16 cellular contexts compared by ENCODE assay signal in the genomic region with DNA sequence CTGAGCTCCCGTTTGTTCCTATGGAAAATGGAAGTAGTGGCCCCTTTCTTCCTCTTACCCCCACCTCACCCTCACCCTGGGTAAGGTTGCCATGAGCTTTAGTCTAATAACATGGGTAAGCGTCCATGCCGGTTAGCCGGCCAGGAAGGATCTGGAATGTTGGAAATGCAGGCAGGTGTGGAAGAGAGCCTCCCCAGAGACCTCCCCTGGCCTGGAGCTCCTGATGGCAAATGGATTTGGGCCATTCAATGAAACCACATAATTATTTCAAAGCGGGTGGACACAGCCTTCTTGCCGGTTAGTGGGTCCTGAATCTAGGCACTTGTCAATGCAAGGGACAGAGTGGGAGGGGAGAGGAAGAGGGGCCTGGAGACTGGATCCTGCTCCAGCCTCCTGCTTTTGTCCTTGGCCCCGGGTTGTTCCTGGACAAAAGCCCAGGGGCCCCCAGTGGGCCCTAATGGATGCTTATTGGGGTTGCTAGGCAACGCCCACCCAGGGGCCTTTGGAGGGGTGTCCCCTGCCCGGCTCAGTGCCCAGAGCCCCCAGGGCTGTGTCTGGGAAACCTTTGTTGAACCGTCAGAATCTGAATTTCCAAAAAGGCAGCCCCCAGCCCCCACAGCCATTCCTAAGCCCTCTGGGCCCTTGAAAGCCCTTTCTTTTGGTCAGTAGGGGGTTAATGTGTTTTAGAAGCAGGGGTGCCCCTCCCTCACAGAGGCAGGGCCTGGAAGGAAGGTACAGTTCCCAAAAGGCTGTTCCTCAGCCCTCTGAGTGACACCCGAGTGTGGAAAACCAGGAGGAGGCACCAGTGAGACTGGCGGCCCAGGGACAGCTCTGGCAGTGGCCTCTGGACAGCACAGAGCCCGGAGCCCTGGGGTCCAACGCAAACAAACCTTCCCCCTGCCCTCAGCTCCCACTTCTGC. TPM values are rescaled to one million over a fixed set of nuclear protein-coding genes. Genes with fewer than 3 reads are reported as not detected.
DNase-seq lines count a peak whose midpoint lies in the region; FAIRE-seq and TF ChIP-seq lines count a peak whose summit lies in the region.
"Had no signal": no experiment of that assay in that cellular context is flagged by ENCODE, and none has a peak within 500 bp of the region (broad histone marks: within the 10 kb centered on the region; RNA-seq: fewer than 3 reads in every experiment).

No MANE protein-coding gene starts in this region.

- H4K91ac ChIP-seq in H1 (replicated peaks; ENCODE audit: insufficient read length, low read length): peak overlapping the region; percentile 61

- H3K4me2 ChIP-seq in BLaER1 treated with 17β-estradiol and CSF1 and Interleukin-3, amounts not matched to agents 10 nM and 100 nM: peak overlapping the region; percentile 55 to 96 (median 84)
- H3K4me2 ChIP-seq in H1 (ENCODE audit: insufficient read depth in 1 of 2, low read depth in 2 of 2, low read length in 2 of 2): peak overlapping the region; percentile 19 to 35; a peak in 3 of 4 replicates

- H4K8ac ChIP-seq in H1 (ENCODE audit: extremely low read depth, insufficient read depth, low read length): peak overlapping the region; percentile 77; the same call in 1 of the 2 replicates

- no peaks in the 10 kb centered on the region for H3K36me3 ChIP-seq in BLaER1 treated with 17β-estradiol and CSF1 and Interleukin-3, amounts not matched to agents 10 nM and 100 nM
- H3K36me3 ChIP-seq in HUES48 (ENCODE audit: control insufficient read depth, insufficient read depth, low read length): no peaks in the 10 kb centered on the region; the same call in 1 of the 2 replicates
- 0 out of 8 replicates have a peak, but pooled peaks cover 0 to 7% (median 0%) of the 10 kb centered on the region in 4 experiments for H3K36me3 ChIP-seq in H1 (ENCODE audit: control insufficient read depth in 2 of 4, insufficient read depth in 4 of 4, low read length in 3 of 4)
- no peaks in the 10 kb centered on the region for H3K36me3 ChIP-seq in mesodermal cell (ENCODE audit: control insufficient read depth, insufficient read depth, low read length)
- H3K36me3 ChIP-seq in breast epithelium: no peaks in the 10 kb centered on the region

- peak; percentile 88 to 89 for DNase-seq in H1 (ENCODE audit: low read depth in 1 of 2, low spot score in 2 of 2)
- no peak for DNase-seq in NCI-H1930 (lab: John Stamatoyannopoulos, UW)
- no peak for DNase-seq in OCI-M1 (lab: John Stamatoyannopoulos, UW)
- DNase-seq in breast epithelium (ENCODE audit: low spot score in 2 of 2): no peak
- DNase-seq in erythroblast (lab: John Stamatoyannopoulos, UW): no peak
- DNase-seq: activated naive CD8-positive, alpha-beta T cell treated with anti-CD3 and anti-CD28 coated beads for 36 hours; Calu3; effector CD4-positive, alpha-beta T cell; Right ventricle myocardium superior had no signal

- no peak for TF ChIP-seq POLR2A in H1 (IDR thresholded peaks at IDR 0.05; ENCODE audit: control extremely low read depth in 1 of 2, low read depth in 2 of 2, low read length in 2 of 2)
- TF ChIP-seq POLR2A in breast epithelium (IDR thresholded peaks at IDR 0.05): no peak
- no peak for TF ChIP-seq POLR2A in erythroblast (IDR thresholded peaks at IDR 0.05; ENCODE audit: low read length)

- peak in 1 of 2 experiments; percentile 38; a peak in 1 of 4 replicates for TF ChIP-seq RAD21 in H1 (IDR thresholded peaks at IDR 0.05 in 1 of 2, conservative IDR thresholded peaks at IDR 0.05 in 1 of 2; ENCODE audit: low read depth in 2 of 2, low read length in 2 of 2)

- peaks cover 12% of the 10 kb centered on the region for H3K23me2 ChIP-seq in H1 (ENCODE audit: low read depth, low read length)

- peak overlapping the region; percentile 75; the same call in 1 of the 2 replicates for H2BK20ac ChIP-seq in H1 (ENCODE audit: low read length)

- 25% methylated on average over 14 of the region's 14 CpGs; no CpG with 5 or more reads in 1 of the 2 experiments for WGBS in H1 (ENCODE audit: extremely low coverage in 1 of 2, insufficient coverage in 1 of 2, insufficient read length in 1 of 2, insufficient replicate concordance in 2 of 2, low coverage in 1 of 2, low lambda C conversion rate in 2 of 2, missing lambda C conversion rate in 1 of 2), 2 experiments
- 22 to 28% methylated on average over 9 to 10 of the region's 14 CpGs for WGBS in mesodermal cell (ENCODE audit: insufficient coverage in 2 of 2), 2 experiments

- intact Hi-C loops in breast epithelium (cut with DNase I; ENCODE audit: low total_unique reads): no loop called here

- H3K27ac ChIP-seq in BLaER1 treated with 17β-estradiol and CSF1 and Interleukin-3, amounts not matched to agents 10 nM and 100 nM: peak overlapping the region in 10 of 11 experiments; percentile 22 to 97 (median 80); a peak in 19 of 22 replicates
- H3K27ac ChIP-seq in HUES48 (ENCODE audit: low read depth, low read length) (peak overlapping the region; percentile 88), H1 (ENCODE audit: low read depth, low read length) (no peak overlapping the region; the same call in 1 of the 2 replicates), mesodermal cell (ENCODE audit: low read depth, low read length, severe bottlenecking) (peak overlapping the region; percentile 99), breast epithelium (no peak overlapping the region)
- H3K27ac ChIP-seq: heart left ventricle had no signal

- H2AK5ac ChIP-seq in H1 (ENCODE audit: low read depth, low read length): no peak overlapping the region

- H3K14ac ChIP-seq in H1 (ENCODE audit: insufficient read length): no peak overlapping the region

- H3K18ac ChIP-seq in H1 (ENCODE audit: extremely low read depth, low read length): peak overlapping the region; percentile 63

- no peaks in the 10 kb centered on the region for H4K20me1 ChIP-seq in BLaER1 treated with 17β-estradiol and CSF1 and Interleukin-3, amounts not matched to agents 10 nM and 100 nM
- no peaks in the 10 kb centered on the region for H4K20me1 ChIP-seq in H1 (replicated peaks in 1 of 2; ENCODE audit: control insufficient read depth in 1 of 2, insufficient read depth in 2 of 2, low read length in 2 of 2)

- no peaks in the 10 kb centered on the region for H3K79me2 ChIP-seq in H1 (ENCODE audit: control insufficient read depth in 1 of 2, insufficient read depth in 2 of 2, low read length in 2 of 2)

- H3K4me1 ChIP-seq in BLaER1 treated with 17β-estradiol and CSF1 and Interleukin-3, amounts not matched to agents 10 nM and 100 nM: peaks cover 47 to 96% (median 89%) of the 10 kb centered on the region in 10 experiments
- H3K4me1 ChIP-seq in HUES48 (ENCODE audit: control insufficient read depth, insufficient read depth, low read length) (peaks cover 49% of the 10 kb centered on the region), H1 (replicated peaks in 1 of 4; ENCODE audit: control insufficient read depth in 3 of 4, insufficient read depth in 4 of 4, low read length in 3 of 4) (peaks cover 13 to 51% (median 29%) of the 10 kb centered on the region in 4 experiments), mesodermal cell (ENCODE audit: control insufficient read depth, insufficient read depth, low read length, poor library complexity, severe bottlenecking) (peaks cover 31% of the 10 kb centered on the region), breast epithelium (no peaks in the 10 kb centered on the region)

- H2BK120ac ChIP-seq in H1 (replicated peaks; ENCODE audit: low read depth, low read length): peak overlapping the region; percentile 69

- H2BK15ac ChIP-seq in H1 (ENCODE audit: low read length): no peak overlapping the region

- H3K23ac ChIP-seq in H1 (ENCODE audit: insufficient read length): no peak overlapping the region

- peak; percentile 8 to 93; a peak in 2 of 3 replicates for TF ChIP-seq EP300 in H1 (IDR thresholded peaks at IDR 0.05; ENCODE audit: borderline replicate concordance in 1 of 2, low read depth in 2 of 2, low read length in 2 of 2)

- peak overlapping the region; percentile 71 for H3K4ac ChIP-seq in H1 (replicated peaks; ENCODE audit: insufficient read length, low read depth, low read length)

- peak overlapping the region; percentile 36; the same call in 1 of the 2 replicates for H2BK5ac ChIP-seq in H1 (ENCODE audit: low read depth, low read length)

- H3K9ac ChIP-seq in BLaER1 treated with 17β-estradiol and CSF1 and Interleukin-3, amounts not matched to agents 10 nM and 100 nM: peak overlapping the region in 9 of 11 experiments; percentile 1 to 85 (median 69); a peak in 18 of 22 replicates
- no peak overlapping the region for H3K9ac ChIP-seq in HUES48 (ENCODE audit: low read depth, low read length)
- no peak overlapping the region for H3K9ac ChIP-seq in H1 (replicated peaks in 1 of 4; ENCODE audit: extremely low read depth in 1 of 4, low read depth in 3 of 4, low read length in 3 of 4)

- H2BK12ac ChIP-seq in H1 (ENCODE audit: low read depth, low read length): peak overlapping the region; percentile 5; the same call in 1 of the 2 replicates

- H3K27me3 ChIP-seq in BLaER1 treated with 17β-estradiol and CSF1 and Interleukin-3, amounts not matched to agents 10 nM and 100 nM: peaks cover 0 to 15% (median 8%) of the 10 kb centered on the region in 11 experiments; a peak in 12 of 22 replicates
- H3K27me3 ChIP-seq in HUES48 (ENCODE audit: control insufficient read depth, insufficient read depth, low read length) (peaks cover 14% of the 10 kb centered on the region), H1 (replicated peaks in 1 of 4; ENCODE audit: control insufficient read depth in 3 of 4, extremely low read depth in 1 of 4, insufficient read depth in 3 of 4, low read length in 3 of 4) (peaks cover 0 to 7% (median 2%) of the 10 kb centered on the region in 4 experiments; a peak in 3 of 7 replicates), breast epithelium (peaks cover 0 to 7% of the 10 kb centered on the region in 2 donors)

- POLR2A ChIA-PET in H1 (lab: Charles Lee; ENCODE audit: partially characterized antibody): interaction anchor here (0.7 to 1.3 kb wide), 5 partner anchors 9 to 21 kb away, joined by 3 read pairs; no protein-coding TSS in a partner anchor

- no peak overlapping the region for H3K56ac ChIP-seq in H1 (replicated peaks; ENCODE audit: insufficient read length, low read depth, low read length)

- CTCF ChIA-PET in H1 (lab: Charles Lee; ENCODE audit: partially characterized antibody): interaction anchor here (0.7 to 3.3 kb wide), 9 partner anchors 10 to 222 kb away, joined by 3 to 12 read pairs (median 4); no protein-coding TSS in a partner anchor

- H3K79me1 ChIP-seq in H1 (ENCODE audit: low read depth, low read length): peaks cover 4% of the 10 kb centered on the region; the same call in 1 of the 2 replicates

- peak overlapping the region in 2 of 10 experiments; percentile 0 to 4; a peak in 2 of 20 replicates for H3K4me3 ChIP-seq in BLaER1 treated with 17β-estradiol and CSF1 and Interleukin-3, amounts not matched to agents 10 nM and 100 nM
- H3K4me3 ChIP-seq in HUES48 (ENCODE audit: low read depth, low read length): no peak overlapping the region
- peak overlapping the region in 3 of 4 experiments; percentile 8 to 28 (median 17); a peak in 3 of 8 replicates for H3K4me3 ChIP-seq in H1 (ENCODE audit: extremely low read depth in 1 of 4, insufficient read depth in 2 of 4, low read depth in 3 of 4, low read length in 4 of 4)
- H3K4me3 ChIP-seq in mesodermal cell (ENCODE audit: extremely low read depth, insufficient read depth, low read length, poor library complexity, severe bottlenecking): no peak overlapping the region
- H3K4me3 ChIP-seq in breast epithelium: no peak overlapping the region
- H3K4me3 ChIP-seq: heart left ventricle had no signal

- H4K5ac ChIP-seq in H1 (ENCODE audit: insufficient read length, low read depth, low read length): peak overlapping the region; percentile 41

- TF ChIP-seq CTCF in H1 (IDR thresholded peaks at IDR 0.05; ENCODE audit: control extremely low read depth in 1 of 3, insufficient read depth in 1 of 3, low read depth in 1 of 3, low read length in 3 of 3): peak in 2 of 3 experiments; percentile 36 to 46; a peak in 3 of 4 replicates
- TF ChIP-seq CTCF in breast epithelium (IDR thresholded peaks at IDR 0.05): no peak

- H3K9me3 ChIP-seq in BLaER1 treated with 17β-estradiol and CSF1 and Interleukin-3, amounts not matched to agents 10 nM and 100 nM (replicated peaks in 1 of 11): no peaks in the 10 kb centered on the region
- H3K9me3 ChIP-seq in HUES48 (ENCODE audit: control insufficient read depth, insufficient read depth, low read length) (no peaks in the 10 kb centered on the region), H1 (ENCODE audit: insufficient read depth in 2 of 2, low read depth in 1 of 2, low read length in 1 of 2) (no peaks in the 10 kb centered on the region), mesodermal cell (ENCODE audit: control insufficient read depth, low read length) (no peaks in the 10 kb centered on the region), breast epithelium (no peaks in the 10 kb centered on the region)
- H3K9me3 ChIP-seq: heart left ventricle had no signal

- no peak overlapping the region for H2AFZ ChIP-seq in H1 (ENCODE audit: low read length)

- FAIRE-seq in H1 (lab: Jason Lieb, UNC): peak; percentile 91
- FAIRE-seq: bronchial epithelial cell had no signal

RNA-seq across cellular contexts. Expression of a gene that starts 19.0 kb away (rescaled TPM):
- 2.6 and 3.1 TPM in 2 replicates for total RNA-seq in H1 (2021; fragmentation: NEBNext Ultra II Directional; extraction: Animal tissue kit (Norgen Biotek cat#: 25700))
- 1.5 and 2.1 TPM in 2 replicates for polyA plus RNA-seq in H1 (2011; rRNA removed)
- 1.4 TPM for polyA plus RNA-seq in H1 (2011; cell fraction: cytosol; rRNA removed)
- polyA plus RNA-seq in H1 (2011; cell fraction: nucleus; rRNA removed): 3.1 TPM
- 1.0 to 2.0 TPM (median 1.8 TPM) in 4 replicates for polyA plus RNA-seq in H1 (2012, experiment 1 of 2)
- 1.2 TPM for polyA plus RNA-seq in H1 (2012, experiment 2 of 2)
- 1.2 TPM for polyA plus RNA-seq in H1 (2013, experiment 1 of 2)
- 1.6 TPM for polyA plus RNA-seq in H1 (2013, experiment 2 of 2)
- 1.4 and 1.5 TPM in 2 replicates for polyA minus RNA-seq in H1 (2011; rRNA and poly(A)+ RNA removed)
- polyA minus RNA-seq in H1 (2011; cell fraction: cytosol; rRNA and poly(A)+ RNA removed): 1.7 TPM
- 3.8 TPM for polyA minus RNA-seq in H1 (2011; cell fraction: nucleus; rRNA and poly(A)+ RNA removed)
- polyA plus RNA-seq in mesodermal cell (2013, experiment 1 of 2): 1.9 TPM
- 1.9 TPM for polyA plus RNA-seq in mesodermal cell (2013, experiment 2 of 2)
- 1 to 10 TPM; 1.3 to 4.6 (median 2.3) TPM for total RNA-seq in breast epithelium
- total RNA-seq: activated CD8-positive, alpha-beta memory T cell treated with anti-CD3 and anti-CD28 coated beads for 36 hours; activated T-helper 1 cell treated with anti-CD3 and anti-CD28 coated beads, Interleukin-12 subunit alpha, Interleukin-12 subunit beta, Interleukin-2, Interleukin-4 antibody, amounts not matched to agents 30 ng/mL and 10 ng/mL and 1 ng/mL, durations not matched to agents 14 hours and 24 hours and 36 hours; Calu3 had no signal

RNA-seq across cellular contexts. Expression of a gene that starts 20.1 kb away (rescaled TPM):
- total RNA-seq in H1 (2021; fragmentation: NEBNext Ultra II Directional; extraction: Animal tissue kit (Norgen Biotek cat#: 25700)): 0.71 and 1.3 TPM in 2 replicates
- polyA plus RNA-seq in H1 (2011; rRNA removed): 0.41 and 0.89 TPM in 2 replicates
- 0.88 TPM for polyA plus RNA-seq in H1 (2011; cell fraction: cytosol; rRNA removed)
- 4.4 TPM for polyA plus RNA-seq in H1 (2011; cell fraction: nucleus; rRNA removed)
- polyA plus RNA-seq in H1 (2012, experiment 1 of 2): 0.60 to 1.6 TPM (median 0.87 TPM) in 4 replicates
- polyA plus RNA-seq in H1 (2012, experiment 2 of 2): 0.45 TPM
- polyA plus RNA-seq in H1 (2013, experiment 1 of 2): 0.63 TPM
- polyA plus RNA-seq in H1 (2013, experiment 2 of 2): 0.57 TPM
- 0.63 and 0.91 TPM in 2 replicates for polyA minus RNA-seq in H1 (2011; rRNA and poly(A)+ RNA removed)
- polyA minus RNA-seq in H1 (2011; cell fraction: cytosol; rRNA and poly(A)+ RNA removed): not detected
- 1.9 TPM for polyA minus RNA-seq in H1 (2011; cell fraction: nucleus; rRNA and poly(A)+ RNA removed)
- 0.88 TPM for polyA plus RNA-seq in mesodermal cell (2013, experiment 1 of 2)
- polyA plus RNA-seq in mesodermal cell (2013, experiment 2 of 2): 1.5 TPM
- total RNA-seq in breast epithelium: 1 to 10 TPM; 1.6 to 5.2 (median 2.6) TPM
- total RNA-seq: activated T-helper 1 cell treated with anti-CD3 and anti-CD28 coated beads, Interleukin-12 subunit alpha, Interleukin-12 subunit beta, Interleukin-2, Interleukin-4 antibody, amounts not matched to agents 30 ng/mL and 10 ng/mL and 1 ng/mL, durations not matched to agents 14 hours and 24 hours and 36 hours; bronchial epithelial cell; Calu3 had no signal

RNA-seq across cellular contexts. Expression of a gene that starts 60.0 kb away (rescaled TPM):
- total RNA-seq in H1 (2021; fragmentation: NEBNext Ultra II Directional; extraction: Animal tissue kit (Norgen Biotek cat#: 25700)): 35.8 and 38.6 TPM in 2 replicates
- polyA plus RNA-seq in H1 (2011; rRNA removed): 16.8 and 26.4 TPM in 2 replicates
- 18.1 TPM for polyA plus RNA-seq in H1 (2011; cell fraction: cytosol; rRNA removed)
- 31.7 TPM for polyA plus RNA-seq in H1 (2011; cell fraction: nucleus; rRNA removed)
- polyA plus RNA-seq in H1 (2012, experiment 1 of 2): 18.2 to 30.0 TPM (median 25.2 TPM) in 4 replicates
- 32.9 TPM for polyA plus RNA-seq in H1 (2012, experiment 2 of 2)
- polyA plus RNA-seq in H1 (2013, experiment 1 of 2): 15.1 TPM
- polyA plus RNA-seq in H1 (2013, experiment 2 of 2): 15.5 TPM
- polyA minus RNA-seq in H1 (2011; rRNA and poly(A)+ RNA removed): 22.2 and 22.8 TPM in 2 replicates
- polyA minus RNA-seq in H1 (2011; cell fraction: cytosol; rRNA and poly(A)+ RNA removed): 23.3 TPM
- polyA minus RNA-seq in H1 (2011; cell fraction: nucleus; rRNA and poly(A)+ RNA removed): 19.6 TPM
- 16.8 TPM for polyA plus RNA-seq in mesodermal cell (2013, experiment 1 of 2)
- polyA plus RNA-seq in mesodermal cell (2013, experiment 2 of 2): 17.4 TPM
- 1 to 10 TPM; 1.3 to 8.3 (median 4.3) TPM for total RNA-seq in breast epithelium

Comparison
In these comparisons a context has a peak if more than half of its experiments do, and no peak if none do; other contexts are left out.
1. H3K27ac ChIP-seq: peak in BLaER1 treated with 17β-estradiol and CSF1 and Interleukin-3, amounts not matched to agents 10 nM and 100 nM (10 of 11), HUES48 (single experiment) and mesodermal cell (single experiment); none in H1 (single experiment) and breast epithelium (0 of 2).
2. H3K4me3 ChIP-seq: peak in H1 (3 of 4); none in HUES48 (single experiment), mesodermal cell (single experiment) and breast epithelium (0 of 3).
3. H3K9ac ChIP-seq: peak in BLaER1 treated with 17β-estradiol and CSF1 and Interleukin-3, amounts not matched to agents 10 nM and 100 nM (9 of 11); none in HUES48 (single experiment) and H1 (0 of 4).
4. DNase-seq: peak in H1 (2 of 2); none in NCI-H1930 (0 of 2), OCI-M1 (single experiment), breast epithelium (0 of 2) and erythroblast (0 of 2).
5. CTCF ChIP-seq: peak in H1 (2 of 3); none in breast epithelium (0 of 3).